8 cellular contexts compared by ENCODE assay signal in genomic region chr2:169734172-169734847, GRCh38. TPM values are rescaled to one million over a fixed set of nuclear protein-coding genes. Genes with fewer than 3 reads are reported as not detected.
DNase-seq lines count a peak whose midpoint lies in the region; ATAC-seq and TF ChIP-seq lines count a peak whose summit lies in the region.

No MANE protein-coding gene starts in this region.

- WGBS in prostate gland: 2% methylated on average over 25 of the region's 69 CpGs

- H3K36me3 ChIP-seq in H7 (replicated peaks; ENCODE audit: control insufficient read depth, insufficient read depth, low read length) (no peaks in the 10 kb centered on the region), cardiac muscle cell (no peaks in the 10 kb centered on the region), prostate gland (no peaks in the 10 kb centered on the region)

- no peak for TF ChIP-seq CTCF in cardiac muscle cell (IDR thresholded peaks at IDR 0.05; ENCODE audit: low read depth, low read length)
- TF ChIP-seq CTCF in prostate gland (IDR thresholded peaks at IDR 0.05): no peak

- intact Hi-C loops in prostate gland (cut with DNase I): no loop called here

- H3K9me3 ChIP-seq in cardiac muscle cell (ENCODE audit: low read depth) (no peaks in the 10 kb centered on the region), prostate gland (no peaks in the 10 kb centered on the region)

- DNase-seq in activated CD4-positive, CD25-positive, alpha-beta regulatory T cell (lab: John Stamatoyannopoulos, UW): no peak
- DNase-seq in H7: peak; percentile 88
- DNase-seq in LoVo (ENCODE audit: low spot score): peak; percentile 11
- DNase-seq in activated T-cell treated with anti-CD3 and anti-CD28 coated beads, Interleukin-2, amount 50 U/mL, for 48 hours: peak; percentile 34 to 55
- DNase-seq in cardiac muscle cell (ENCODE audit: low read depth in 1 of 2, low spot score in 1 of 2): peak; percentile 14 to 69
- DNase-seq in prostate gland (ENCODE audit: low spot score): no peak
- DNase-seq in epidermal melanocyte (ENCODE audit: insufficient read length, low spot score): no peak

- H3K4me3 ChIP-seq in H7 (ENCODE audit: insufficient read depth, low read depth, low read length) (peak overlapping the region; percentile 88), cardiac muscle cell (peak overlapping the region; percentile 81), prostate gland (peak overlapping the region; percentile 68 to 74)

- H3K27me3 ChIP-seq in H7 (ENCODE audit: control insufficient read depth, insufficient read depth, low read length) (no peaks in the 10 kb centered on the region; the same call in 1 of the 2 replicates), cardiac muscle cell (no peaks in the 10 kb centered on the region), prostate gland (replicated peaks; ENCODE audit: insufficient read depth) (no peaks in the 10 kb centered on the region)

- H3K27ac ChIP-seq in cardiac muscle cell (peak overlapping the region; percentile 73), prostate gland (peak overlapping the region; percentile 31 to 51)

- H3K4me1 ChIP-seq in cardiac muscle cell (ENCODE audit: low read depth): peaks cover 23% of the 10 kb centered on the region
- H3K4me1 ChIP-seq in prostate gland (replicated peaks): peaks cover 2% of the 10 kb centered on the region

- peak; percentile 25 to 31 for ATAC-seq in activated CD4-positive, CD25-positive, alpha-beta regulatory T cell treated with anti-CD3 and anti-CD28 coated beads, Interleukin-2, amount 50 U/mL, for 24 hours

- TF ChIP-seq POLR2A in prostate gland (IDR thresholded peaks at IDR 0.05): no peak

RNA-seq across cellular contexts. Expression of gene KLHL23, which starts 0.7 kb away (rescaled TPM):
- 52.3 and 57.0 TPM in 2 replicates for total RNA-seq in H7 (2014; rRNA removed; shearing (Covaris generic))
- 32.2 and 46.2 TPM in 2 replicates for total RNA-seq in cardiac muscle cell
- polyA plus RNA-seq in cardiac muscle cell: 17.1 and 27.6 TPM in 2 replicates
- total RNA-seq in prostate gland: 10 to 100 TPM; 15.8 to 22.8 TPM

RNA-seq across cellular contexts. Expression of gene PHOSPHO2, which starts 40.0 kb away (rescaled TPM):
- total RNA-seq in H7 (2014; rRNA removed; shearing (Covaris generic)): 2.4 and 3.8 TPM in 2 replicates
- total RNA-seq in cardiac muscle cell: 3.4 and 3.8 TPM in 2 replicates
- polyA plus RNA-seq in cardiac muscle cell: 3.8 and 7.0 TPM in 2 replicates
- 10 to 100 TPM; 11.9 to 17.4 TPM for total RNA-seq in prostate gland

RNA-seq across cellular contexts. Expression of gene CFAP210, which starts 40.1 kb away (rescaled TPM):
- total RNA-seq in H7 (2014; rRNA removed; shearing (Covaris generic)): 0.28 TPM in 1 of 2 replicates, not detected in the other
- not detected in 2 replicates for total RNA-seq in cardiac muscle cell
- 0.28 and 0.31 TPM in 2 replicates for polyA plus RNA-seq in cardiac muscle cell
- 1 to 10 TPM in 1 of 2 donors, under 1 TPM in 1; 0.27 to 1.0 TPM for total RNA-seq in prostate gland

Comparison
In these comparisons a context has a peak if more than half of its experiments do, and no peak if none do; other contexts are left out.
1. DNase-seq: peak in H7 (single experiment), LoVo (single experiment), activated T-cell treated with anti-CD3 and anti-CD28 coated beads, Interleukin-2, amount 50 U/mL, for 48 hours (2 of 2) and cardiac muscle cell (2 of 2); none in activated CD4-positive, CD25-positive, alpha-beta regulatory T cell (0 of 4), prostate gland (single experiment) and epidermal melanocyte (single experiment).
2. Peak in every context shown above with its lines, with median percentiles within 50 percentile points of each other: H3K4me3 ChIP-seq.